Comparison of ENCODE assay signal across 1 cellular context in the genomic region with DNA sequence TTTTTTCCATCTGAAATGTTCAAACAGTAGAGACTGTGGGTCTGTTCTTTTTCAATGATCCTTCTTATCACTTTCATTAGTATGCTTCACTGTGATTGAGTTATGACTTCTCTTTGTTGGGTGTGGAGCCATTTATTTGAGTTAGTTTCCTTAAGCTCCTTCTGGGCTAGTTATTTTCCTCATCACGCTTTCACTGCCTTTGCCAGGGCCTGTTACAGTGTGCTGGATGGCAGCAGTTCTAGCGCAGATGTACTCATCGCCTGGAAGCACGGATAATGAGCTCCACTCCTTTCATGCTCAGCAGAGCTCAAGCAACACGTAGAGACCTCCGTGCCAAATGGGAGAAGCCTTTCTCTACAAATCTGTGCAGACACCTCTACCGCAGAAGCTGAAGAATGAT.
TF ChIP-seq lines count a peak whose summit lies in the region.

No MANE protein-coding gene starts in this region.

TF ChIP-seq in HCT116, 20 proteins besides CTCF, POLR2A, EP300 and RAD21 (continued from another document):
- TF ChIP-seq REST (IDR thresholded peaks at IDR 0.05; ENCODE audit: low read depth), result no peak
- no peak for TF ChIP-seq ELF1 (IDR thresholded peaks at IDR 0.05; ENCODE audit: borderline replicate concordance, low read depth)
- no peak for TF ChIP-seq EZH2 (IDR thresholded peaks at IDR 0.05)
- no peak for TF ChIP-seq EZH2phosphoT487 (IDR thresholded peaks at IDR 0.05; ENCODE audit: borderline replicate concordance)
- TF ChIP-seq, protein P1, sequence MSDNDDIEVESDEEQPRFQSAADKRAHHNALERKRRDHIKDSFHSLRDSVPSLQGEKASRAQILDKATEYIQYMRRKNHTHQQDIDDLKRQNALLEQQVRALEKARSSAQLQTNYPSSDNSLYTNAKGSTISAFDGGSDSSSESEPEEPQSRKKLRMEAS (IDR thresholded peaks at IDR 0.05), result no peak
